1 cellular context compared by ENCODE assay signal in genomic region chr11:862028-862703, GRCh38.
TF ChIP-seq lines count a peak whose summit lies in the region.

No MANE protein-coding gene starts in this region.

TF ChIP-seq in IMR-90, 13 proteins besides CTCF, POLR2A, EP300 and RAD21 (continued from another document):
- TF ChIP-seq RFX5 (IDR thresholded peaks at IDR 0.05; ENCODE audit: low read depth, low read length), result no peak
- TF ChIP-seq, protein P1, sequence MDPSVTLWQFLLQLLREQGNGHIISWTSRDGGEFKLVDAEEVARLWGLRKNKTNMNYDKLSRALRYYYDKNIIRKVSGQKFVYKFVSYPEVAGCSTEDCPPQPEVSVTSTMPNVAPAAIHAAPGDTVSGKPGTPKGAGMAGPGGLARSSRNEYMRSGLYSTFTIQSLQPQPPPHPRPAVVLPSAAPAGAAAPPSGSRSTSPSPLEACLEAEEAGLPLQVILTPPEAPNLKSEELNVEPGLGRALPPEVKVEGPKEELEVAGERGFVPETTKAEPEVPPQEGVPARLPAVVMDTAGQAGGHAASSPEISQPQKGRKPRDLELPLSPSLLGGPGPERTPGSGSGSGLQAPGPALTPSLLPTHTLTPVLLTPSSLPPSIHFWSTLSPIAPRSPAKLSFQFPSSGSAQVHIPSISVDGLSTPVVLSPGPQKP (IDR thresholded peaks at IDR 0.05; ENCODE audit: borderline replicate concordance, low read depth, low read length), result no peak
- TF ChIP-seq FOS (IDR thresholded peaks at IDR 0.05; ENCODE audit: low read depth, low read length), result no peak
- no peak for TF ChIP-seq NFE2L2 (IDR thresholded peaks at IDR 0.05; ENCODE audit: low read depth, low read length)
- no peak for TF ChIP-seq CEBPB (IDR thresholded peaks at IDR 0.05; ENCODE audit: low read depth, low read length)
- TF ChIP-seq MAZ (IDR thresholded peaks at IDR 0.05; ENCODE audit: borderline replicate concordance, low read depth, low read length), result no peak
- TF ChIP-seq BHLHE40 (IDR thresholded peaks at IDR 0.05; ENCODE audit: low read depth, low read length), result no peak
